ENCODE assay signal across 1 cellular context in the genomic region with DNA sequence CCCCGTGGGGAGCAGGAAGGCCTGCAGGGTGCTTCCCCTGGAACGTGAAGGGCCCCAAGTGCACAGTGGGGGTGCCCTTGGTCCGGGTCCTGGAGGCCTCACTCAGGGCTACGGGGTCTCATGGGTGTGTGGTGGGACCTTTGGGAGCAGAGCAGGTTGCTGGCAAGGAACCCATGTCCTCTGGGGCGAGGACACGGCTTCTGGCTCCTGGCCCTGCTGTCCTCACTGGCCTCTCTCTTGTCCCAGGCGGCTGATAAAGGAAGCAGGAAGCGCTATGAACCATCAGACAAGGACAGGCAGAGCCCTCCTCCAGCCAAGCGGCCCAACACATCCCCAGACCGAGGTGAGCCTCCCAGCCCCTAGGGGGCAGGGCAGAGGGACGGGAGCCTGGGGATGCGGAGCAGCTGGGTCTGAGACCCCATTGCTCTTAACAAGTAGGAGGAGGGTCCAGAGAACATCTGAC.
TF ChIP-seq lines count a peak whose summit lies in the region.

No MANE protein-coding gene starts in this region.

TF ChIP-seq in K562, 482 proteins besides CTCF, POLR2A, EP300 and RAD21 (continued from another document and continues in another):
- TF ChIP-seq BCLAF1 (IDR thresholded peaks at IDR 0.05; ENCODE audit: borderline replicate concordance in 1 of 2, control insufficient read depth in 1 of 2, low read depth in 2 of 2, low read length in 1 of 2) (peak in 1 of 2 experiments; percentile 60; a peak in 1 of 4 replicates), SNIP1 (IDR thresholded peaks at IDR 0.05; ENCODE audit: low read depth) (peak; percentile 62; the same call in 1 of the 2 replicates), ZNF551 (CRISPR knock-in tag; IDR thresholded peaks at IDR 0.05) (no peak), MCM3 (IDR thresholded peaks at IDR 0.05) (no peak), KHSRP (IDR thresholded peaks at IDR 0.05) (no peak), ADNP (tag; IDR thresholded peaks at IDR 0.05) (no peak), ZNF77 (CRISPR knock-in tag; IDR thresholded peaks at IDR 0.05) (no peak), ARID1B (IDR thresholded peaks at IDR 0.05) (peak; percentile 43; the same call in 1 of the 2 replicates), FOXK1 (CRISPR knock-in tag; IDR thresholded peaks at IDR 0.05; ENCODE audit: borderline replicate concordance) (no peak), SMARCC2 (IDR thresholded peaks at IDR 0.05; ENCODE audit: low read depth) (no peak), SLC30A9 (CRISPR knock-in tag; IDR thresholded peaks at IDR 0.05) (no peak), U2AF1 (optimal IDR thresholded peaks at IDR 0.05; ENCODE audit: low read depth, low read length) (no peak), ZMIZ1 (IDR thresholded peaks at IDR 0.05; ENCODE audit: low read depth in 2 of 2, low read length in 2 of 2) (no peak), ETS1 (conservative IDR thresholded peaks at IDR 0.05; ENCODE audit: control insufficient read depth, low read depth, low read length) (no peak), ETV1 (tag; conservative IDR thresholded peaks at IDR 0.05; ENCODE audit: low read depth) (peak; percentile 58), TAF9B (IDR thresholded peaks at IDR 0.05; ENCODE audit: partially characterized antibody) (no peak), NFYB (IDR thresholded peaks at IDR 0.05; ENCODE audit: extremely low read depth, insufficient read length) (no peak)
- TF ChIP-seq, protein P1, sequence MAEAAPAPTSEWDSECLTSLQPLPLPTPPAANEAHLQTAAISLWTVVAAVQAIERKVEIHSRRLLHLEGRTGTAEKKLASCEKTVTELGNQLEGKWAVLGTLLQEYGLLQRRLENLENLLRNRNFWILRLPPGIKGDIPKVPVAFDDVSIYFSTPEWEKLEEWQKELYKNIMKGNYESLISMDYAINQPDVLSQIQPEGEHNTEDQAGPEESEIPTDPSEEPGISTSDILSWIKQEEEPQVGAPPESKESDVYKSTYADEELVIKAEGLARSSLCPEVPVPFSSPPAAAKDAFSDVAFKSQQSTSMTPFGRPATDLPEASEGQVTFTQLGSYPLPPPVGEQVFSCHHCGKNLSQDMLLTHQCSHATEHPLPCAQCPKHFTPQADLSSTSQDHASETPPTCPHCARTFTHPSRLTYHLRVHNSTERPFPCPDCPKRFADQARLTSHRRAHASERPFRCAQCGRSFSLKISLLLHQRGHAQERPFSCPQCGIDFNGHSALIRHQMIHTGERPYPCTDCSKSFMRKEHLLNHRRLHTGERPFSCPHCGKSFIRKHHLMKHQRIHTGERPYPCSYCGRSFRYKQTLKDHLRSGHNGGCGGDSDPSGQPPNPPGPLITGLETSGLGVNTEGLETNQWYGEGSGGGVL (CRISPR knock-in tag; IDR thresholded peaks at IDR 0.05), result no peak
- TF ChIP-seq, protein P2, sequence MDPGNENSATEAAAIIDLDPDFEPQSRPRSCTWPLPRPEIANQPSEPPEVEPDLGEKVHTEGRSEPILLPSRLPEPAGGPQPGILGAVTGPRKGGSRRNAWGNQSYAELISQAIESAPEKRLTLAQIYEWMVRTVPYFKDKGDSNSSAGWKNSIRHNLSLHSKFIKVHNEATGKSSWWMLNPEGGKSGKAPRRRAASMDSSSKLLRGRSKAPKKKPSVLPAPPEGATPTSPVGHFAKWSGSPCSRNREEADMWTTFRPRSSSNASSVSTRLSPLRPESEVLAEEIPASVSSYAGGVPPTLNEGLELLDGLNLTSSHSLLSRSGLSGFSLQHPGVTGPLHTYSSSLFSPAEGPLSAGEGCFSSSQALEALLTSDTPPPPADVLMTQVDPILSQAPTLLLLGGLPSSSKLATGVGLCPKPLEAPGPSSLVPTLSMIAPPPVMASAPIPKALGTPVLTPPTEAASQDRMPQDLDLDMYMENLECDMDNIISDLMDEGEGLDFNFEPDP (CRISPR knock-in tag; IDR thresholded peaks at IDR 0.05), result no peak
- TF ChIP-seq, protein P3, sequence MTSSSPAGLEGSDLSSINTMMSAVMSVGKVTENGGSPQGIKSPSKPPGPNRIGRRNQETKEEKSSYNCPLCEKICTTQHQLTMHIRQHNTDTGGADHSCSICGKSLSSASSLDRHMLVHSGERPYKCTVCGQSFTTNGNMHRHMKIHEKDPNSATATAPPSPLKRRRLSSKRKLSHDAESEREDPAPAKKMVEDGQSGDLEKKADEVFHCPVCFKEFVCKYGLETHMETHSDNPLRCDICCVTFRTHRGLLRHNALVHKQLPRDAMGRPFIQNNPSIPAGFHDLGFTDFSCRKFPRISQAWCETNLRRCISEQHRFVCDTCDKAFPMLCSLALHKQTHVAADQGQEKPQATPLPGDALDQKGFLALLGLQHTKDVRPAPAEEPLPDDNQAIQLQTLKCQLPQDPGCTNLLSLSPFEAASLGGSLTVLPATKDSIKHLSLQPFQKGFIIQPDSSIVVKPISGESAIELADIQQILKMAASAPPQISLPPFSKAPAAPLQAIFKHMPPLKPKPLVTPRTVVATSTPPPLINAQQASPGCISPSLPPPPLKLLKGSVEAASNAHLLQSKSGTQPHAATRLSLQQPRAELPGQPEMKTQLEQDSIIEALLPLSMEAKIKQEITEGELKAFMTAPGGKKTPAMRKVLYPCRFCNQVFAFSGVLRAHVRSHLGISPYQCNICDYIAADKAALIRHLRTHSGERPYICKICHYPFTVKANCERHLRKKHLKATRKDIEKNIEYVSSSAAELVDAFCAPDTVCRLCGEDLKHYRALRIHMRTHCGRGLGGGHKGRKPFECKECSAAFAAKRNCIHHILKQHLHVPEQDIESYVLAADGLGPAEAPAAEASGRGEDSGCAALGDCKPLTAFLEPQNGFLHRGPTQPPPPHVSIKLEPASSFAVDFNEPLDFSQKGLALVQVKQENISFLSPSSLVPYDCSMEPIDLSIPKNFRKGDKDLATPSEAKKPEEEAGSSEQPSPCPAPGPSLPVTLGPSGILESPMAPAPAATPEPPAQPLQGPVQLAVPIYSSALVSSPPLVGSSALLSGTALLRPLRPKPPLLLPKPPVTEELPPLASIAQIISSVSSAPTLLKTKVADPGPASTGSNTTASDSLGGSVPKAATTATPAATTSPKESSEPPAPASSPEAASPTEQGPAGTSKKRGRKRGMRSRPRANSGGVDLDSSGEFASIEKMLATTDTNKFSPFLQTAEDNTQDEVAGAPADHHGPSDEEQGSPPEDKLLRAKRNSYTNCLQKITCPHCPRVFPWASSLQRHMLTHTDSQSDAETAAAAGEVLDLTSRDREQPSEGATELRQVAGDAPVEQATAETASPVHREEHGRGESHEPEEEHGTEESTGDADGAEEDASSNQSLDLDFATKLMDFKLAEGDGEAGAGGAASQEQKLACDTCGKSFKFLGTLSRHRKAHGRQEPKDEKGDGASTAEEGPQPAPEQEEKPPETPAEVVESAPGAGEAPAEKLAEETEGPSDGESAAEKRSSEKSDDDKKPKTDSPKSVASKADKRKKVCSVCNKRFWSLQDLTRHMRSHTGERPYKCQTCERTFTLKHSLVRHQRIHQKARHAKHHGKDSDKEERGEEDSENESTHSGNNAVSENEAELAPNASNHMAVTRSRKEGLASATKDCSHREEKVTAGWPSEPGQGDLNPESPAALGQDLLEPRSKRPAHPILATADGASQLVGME (CRISPR knock-in tag; IDR thresholded peaks at IDR 0.05), result no peak
- TF ChIP-seq, protein P4, sequence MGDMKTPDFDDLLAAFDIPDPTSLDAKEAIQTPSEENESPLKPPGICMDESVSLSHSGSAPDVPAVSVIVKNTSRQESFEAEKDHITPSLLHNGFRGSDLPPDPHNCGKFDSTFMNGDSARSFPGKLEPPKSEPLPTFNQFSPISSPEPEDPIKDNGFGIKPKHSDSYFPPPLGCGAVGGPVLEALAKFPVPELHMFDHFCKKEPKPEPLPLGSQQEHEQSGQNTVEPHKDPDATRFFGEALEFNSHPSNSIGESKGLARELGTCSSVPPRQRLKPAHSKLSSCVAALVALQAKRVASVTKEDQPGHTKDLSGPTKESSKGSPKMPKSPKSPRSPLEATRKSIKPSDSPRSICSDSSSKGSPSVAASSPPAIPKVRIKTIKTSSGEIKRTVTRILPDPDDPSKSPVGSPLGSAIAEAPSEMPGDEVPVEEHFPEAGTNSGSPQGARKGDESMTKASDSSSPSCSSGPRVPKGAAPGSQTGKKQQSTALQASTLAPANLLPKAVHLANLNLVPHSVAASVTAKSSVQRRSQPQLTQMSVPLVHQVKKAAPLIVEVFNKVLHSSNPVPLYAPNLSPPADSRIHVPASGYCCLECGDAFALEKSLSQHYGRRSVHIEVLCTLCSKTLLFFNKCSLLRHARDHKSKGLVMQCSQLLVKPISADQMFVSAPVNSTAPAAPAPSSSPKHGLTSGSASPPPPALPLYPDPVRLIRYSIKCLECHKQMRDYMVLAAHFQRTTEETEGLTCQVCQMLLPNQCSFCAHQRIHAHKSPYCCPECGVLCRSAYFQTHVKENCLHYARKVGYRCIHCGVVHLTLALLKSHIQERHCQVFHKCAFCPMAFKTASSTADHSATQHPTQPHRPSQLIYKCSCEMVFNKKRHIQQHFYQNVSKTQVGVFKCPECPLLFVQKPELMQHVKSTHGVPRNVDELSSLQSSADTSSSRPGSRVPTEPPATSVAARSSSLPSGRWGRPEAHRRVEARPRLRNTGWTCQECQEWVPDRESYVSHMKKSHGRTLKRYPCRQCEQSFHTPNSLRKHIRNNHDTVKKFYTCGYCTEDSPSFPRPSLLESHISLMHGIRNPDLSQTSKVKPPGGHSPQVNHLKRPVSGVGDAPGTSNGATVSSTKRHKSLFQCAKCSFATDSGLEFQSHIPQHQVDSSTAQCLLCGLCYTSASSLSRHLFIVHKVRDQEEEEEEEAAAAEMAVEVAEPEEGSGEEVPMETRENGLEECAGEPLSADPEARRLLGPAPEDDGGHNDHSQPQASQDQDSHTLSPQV (IDR thresholded peaks at IDR 0.05), result peak; percentile 70; the same call in 1 of the 2 replicates
- TF ChIP-seq, protein P5, sequence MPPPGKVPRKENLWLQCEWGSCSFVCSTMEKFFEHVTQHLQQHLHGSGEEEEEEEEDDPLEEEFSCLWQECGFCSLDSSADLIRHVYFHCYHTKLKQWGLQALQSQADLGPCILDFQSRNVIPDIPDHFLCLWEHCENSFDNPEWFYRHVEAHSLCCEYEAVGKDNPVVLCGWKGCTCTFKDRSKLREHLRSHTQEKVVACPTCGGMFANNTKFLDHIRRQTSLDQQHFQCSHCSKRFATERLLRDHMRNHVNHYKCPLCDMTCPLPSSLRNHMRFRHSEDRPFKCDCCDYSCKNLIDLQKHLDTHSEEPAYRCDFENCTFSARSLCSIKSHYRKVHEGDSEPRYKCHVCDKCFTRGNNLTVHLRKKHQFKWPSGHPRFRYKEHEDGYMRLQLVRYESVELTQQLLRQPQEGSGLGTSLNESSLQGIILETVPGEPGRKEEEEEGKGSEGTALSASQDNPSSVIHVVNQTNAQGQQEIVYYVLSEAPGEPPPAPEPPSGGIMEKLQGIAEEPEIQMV (tag; conservative IDR thresholded peaks at IDR 0.05; ENCODE audit: low read depth), result no peak
